In the genomic region with DNA sequence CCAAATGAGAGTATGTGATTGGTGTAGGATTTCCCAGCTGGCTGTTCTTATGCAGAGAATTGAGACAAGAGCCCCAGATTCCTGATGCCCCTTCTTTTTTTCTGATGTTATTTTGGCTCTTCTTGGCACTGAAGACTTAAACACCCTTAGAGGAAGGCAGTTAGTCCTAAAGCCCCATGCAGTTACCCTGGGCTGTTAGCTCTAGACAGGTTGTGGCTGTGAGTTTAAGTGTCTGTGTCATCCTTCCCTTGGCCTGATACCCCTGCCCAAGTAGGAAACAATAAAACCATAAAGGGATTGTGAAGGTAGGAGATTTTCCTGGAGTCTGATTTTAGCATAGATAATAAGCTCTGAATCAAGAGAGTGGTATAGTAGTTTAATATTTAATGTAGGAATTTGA, we compare ENCODE assay signal across 30 cellular contexts.
"Had no signal": no experiment of that assay in that cellular context is flagged by ENCODE, and none has a peak within 500 bp of the region (broad histone marks: within the 10 kb centered on the region; RNA-seq: fewer than 3 reads in every experiment).

No MANE protein-coding gene starts in this region.

- H3K9me3 ChIP-seq: breast epithelium, heart left ventricle, left lung, lower lobe of right lung, neutrophil, stomach, thyroid gland had no signal

- H3K27me3 Mint-ChIP-seq: activated CD4-positive, alpha-beta memory T cell treated with anti-CD3 and anti-CD28 coated beads, Interleukin-2, amount 10 ng/mL, durations not matched to agents 7 days and 5 days; activated CD4-positive, alpha-beta T cell treated with anti-CD3 and anti-CD28 coated beads, Interleukin-2, amount 10 ng/mL, durations not matched to agents 7 days and 5 days; activated naive CD4-positive, alpha-beta T cell treated with anti-CD3 and anti-CD28 coated beads, Interleukin-2, amount 50 U/mL, for 24 hours; activated naive CD8-positive, alpha-beta T cell treated with anti-CD3 and anti-CD28 coated beads, Interleukin-2, amount 50 U/mL, for 24 hours; activated T-helper 17 cell treated with anti-CD3 and anti-CD28 coated beads, Interleukin-2, amount 50 U/mL, for 72 hours; dendritic cell treated with granulocyte-macrophage colony-stimulating factor and Interleukin-4, amounts not matched to agents 40 ng/mL and 50 ng/mL, for 4 days; stimulated activated naive B cell treated with anti-CD40 and anti-IgM and Interleukin-4, amounts not matched to agents 10 μg/mL and 1 μg/mL and 100 μg/mL, for 72 hours had no signal

- H3K27me3 ChIP-seq: breast epithelium, heart left ventricle, left lung, neutrophil, stomach, thyroid gland had no signal

- DNase-seq: activated CD4-positive, alpha-beta memory T cell treated with anti-CD3 and anti-CD28 coated beads, Interleukin-2, amount 10 ng/mL, durations not matched to agents 7 days and 5 days; activated CD4-positive, alpha-beta T cell treated with anti-CD3 and anti-CD28 coated beads for 1 hour; activated CD4-positive, alpha-beta T cell treated with anti-CD3 and anti-CD28 coated beads, Interleukin-2, amount 10 ng/mL, durations not matched to agents 7 days and 5 days; activated gamma-delta T cell treated with Interleukin-2 at 50 U/mL for 16 hours; activated naive CD8-positive, alpha-beta T cell treated with anti-CD3 and anti-CD28 coated beads, Interleukin-2, amount 50 U/mL, for 24 hours; activated T-cell treated with anti-CD3 and anti-CD28 coated beads, Interleukin-2, amount 50 U/mL, for 4 hours; amygdala; central memory CD4-positive, alpha-beta T cell; endodermal cell; foreskin fibroblast; heart left ventricle; hypothalamus; left lung; lower lobe of right lung; right cardiac atrium; stimulated activated CD4-positive, alpha-beta T cell treated with anti-CD3 and anti-CD28 coated beads, Interleukin-15, amount 100 ng/mL, for 24 hours; stimulated activated CD4-positive, alpha-beta T cell treated with anti-CD3 and anti-CD28 coated beads, Interleukin-2, amount 100 ng/mL, for 24 hours; stimulated activated naive B cell treated with anti-CD40 and anti-IgM and Interleukin-4, amounts not matched to agents 10 μg/mL and 1 μg/mL and 100 μg/mL, for 72 hours; stomach; T-helper 9 cell; thyroid gland had no signal

- H3K27ac ChIP-seq: breast epithelium, heart left ventricle, left lung, lower lobe of right lung, neutrophil, parathyroid adenoma, stomach had no signal

- H3K4me1 Mint-ChIP-seq: activated CD4-positive, alpha-beta memory T cell treated with anti-CD3 and anti-CD28 coated beads, Interleukin-2, amount 10 ng/mL, durations not matched to agents 7 days and 5 days; activated CD4-positive, alpha-beta T cell treated with anti-CD3 and anti-CD28 coated beads, Interleukin-2, amount 10 ng/mL, durations not matched to agents 7 days and 5 days; activated naive CD8-positive, alpha-beta T cell treated with anti-CD3 and anti-CD28 coated beads, Interleukin-2, amount 50 U/mL, for 24 hours; activated T-helper 17 cell treated with anti-CD3 and anti-CD28 coated beads, Interleukin-2, amount 50 U/mL, for 72 hours; endodermal cell had no signal

- ATAC-seq: activated naive CD8-positive, alpha-beta T cell treated with anti-CD3 and anti-CD28 coated beads, Interleukin-2, amount 50 U/mL, for 24 hours; activated T-cell treated with anti-CD3 and anti-CD28 coated beads, Interleukin-2, amount 50 U/mL, for 4 hours; activated T-helper 17 cell treated with anti-CD3 and anti-CD28 coated beads, Interleukin-2, amount 50 U/mL, for 72 hours; esophagus mucosa; heart left ventricle; left lung; lower lobe of right lung; right cardiac atrium; stimulated activated naive B cell treated with anti-CD40 and anti-IgM and Interleukin-4, amounts not matched to agents 10 μg/mL and 1 μg/mL and 100 μg/mL, for 72 hours had no signal

- H3K27ac Mint-ChIP-seq: activated CD4-positive, alpha-beta memory T cell treated with anti-CD3 and anti-CD28 coated beads, Interleukin-2, amount 10 ng/mL, durations not matched to agents 7 days and 5 days; activated CD4-positive, alpha-beta T cell treated with anti-CD3 and anti-CD28 coated beads, Interleukin-2, amount 10 ng/mL, durations not matched to agents 7 days and 5 days; activated naive CD4-positive, alpha-beta T cell treated with anti-CD3 and anti-CD28 coated beads, Interleukin-2, amount 50 U/mL, for 24 hours; activated naive CD8-positive, alpha-beta T cell treated with anti-CD3 and anti-CD28 coated beads, Interleukin-2, amount 50 U/mL, for 24 hours; activated T-helper 17 cell treated with anti-CD3 and anti-CD28 coated beads, Interleukin-2, amount 50 U/mL, for 72 hours; dendritic cell treated with granulocyte-macrophage colony-stimulating factor and Interleukin-4, amounts not matched to agents 40 ng/mL and 50 ng/mL, for 4 days; endodermal cell; stimulated activated naive B cell treated with anti-CD40 and anti-IgM and Interleukin-4, amounts not matched to agents 10 μg/mL and 1 μg/mL and 100 μg/mL, for 72 hours; T-helper 1 cell treated with Interleukin-12 subunit alpha and Interleukin-12 subunit beta and Interleukin-4 antibody, amounts not matched to agents 30 μg/mL and 1 μg/mL, for 36 hours had no signal

- H3K36me3 Mint-ChIP-seq: activated naive CD4-positive, alpha-beta T cell treated with anti-CD3 and anti-CD28 coated beads, Interleukin-2, amount 50 U/mL, for 24 hours; stimulated activated naive B cell treated with anti-CD40 and anti-IgM and Interleukin-4, amounts not matched to agents 10 μg/mL and 1 μg/mL and 100 μg/mL, for 72 hours had no signal

- H3K9me3 Mint-ChIP-seq: activated CD4-positive, alpha-beta memory T cell treated with anti-CD3 and anti-CD28 coated beads, Interleukin-2, amount 10 ng/mL, durations not matched to agents 7 days and 5 days; activated CD4-positive, alpha-beta T cell treated with anti-CD3 and anti-CD28 coated beads, Interleukin-2, amount 10 ng/mL, durations not matched to agents 7 days and 5 days; activated naive CD4-positive, alpha-beta T cell treated with anti-CD3 and anti-CD28 coated beads, Interleukin-2, amount 50 U/mL, for 24 hours; activated naive CD8-positive, alpha-beta T cell treated with anti-CD3 and anti-CD28 coated beads, Interleukin-2, amount 50 U/mL, for 24 hours; activated T-cell treated with anti-CD3 and anti-CD28 coated beads, Interleukin-2, amount 50 U/mL, for 4 hours; activated T-helper 17 cell treated with anti-CD3 and anti-CD28 coated beads, Interleukin-2, amount 50 U/mL, for 72 hours; dendritic cell treated with granulocyte-macrophage colony-stimulating factor and Interleukin-4, amounts not matched to agents 40 ng/mL and 50 ng/mL, for 4 days; endodermal cell; nephron; stimulated activated naive B cell treated with anti-CD40 and anti-IgM and Interleukin-4, amounts not matched to agents 10 μg/mL and 1 μg/mL and 100 μg/mL, for 72 hours; T-helper 1 cell treated with Interleukin-12 subunit alpha and Interleukin-12 subunit beta and Interleukin-4 antibody, amounts not matched to agents 30 μg/mL and 1 μg/mL, for 36 hours had no signal

- H3K4me3 ChIP-seq: breast epithelium, heart left ventricle, left lung, lower lobe of right lung, stomach, thyroid gland had no signal

- H3K36me3 ChIP-seq: breast epithelium, left lung, lower lobe of right lung, neutrophil, thyroid gland had no signal

- H3K4me3 Mint-ChIP-seq: activated CD4-positive, alpha-beta memory T cell treated with anti-CD3 and anti-CD28 coated beads, Interleukin-2, amount 10 ng/mL, durations not matched to agents 7 days and 5 days; activated CD4-positive, alpha-beta T cell treated with anti-CD3 and anti-CD28 coated beads, Interleukin-2, amount 10 ng/mL, durations not matched to agents 7 days and 5 days; activated naive CD4-positive, alpha-beta T cell treated with anti-CD3 and anti-CD28 coated beads, Interleukin-2, amount 50 U/mL, for 24 hours; activated naive CD8-positive, alpha-beta T cell treated with anti-CD3 and anti-CD28 coated beads, Interleukin-2, amount 50 U/mL, for 24 hours; activated T-cell treated with anti-CD3 and anti-CD28 coated beads, Interleukin-2, amount 50 U/mL, for 4 hours; activated T-helper 17 cell treated with anti-CD3 and anti-CD28 coated beads, Interleukin-2, amount 50 U/mL, for 72 hours; dendritic cell treated with granulocyte-macrophage colony-stimulating factor and Interleukin-4, amounts not matched to agents 40 ng/mL and 50 ng/mL, for 4 days; endodermal cell; nephron; stimulated activated naive B cell treated with anti-CD40 and anti-IgM and Interleukin-4, amounts not matched to agents 10 μg/mL and 1 μg/mL and 100 μg/mL, for 72 hours; T-helper 1 cell treated with Interleukin-12 subunit alpha and Interleukin-12 subunit beta and Interleukin-4 antibody, amounts not matched to agents 30 μg/mL and 1 μg/mL, for 36 hours had no signal

- H3K4me1 ChIP-seq: breast epithelium, lower lobe of right lung had no signal
